1 cellular context compared by ENCODE assay signal in the genomic region with DNA sequence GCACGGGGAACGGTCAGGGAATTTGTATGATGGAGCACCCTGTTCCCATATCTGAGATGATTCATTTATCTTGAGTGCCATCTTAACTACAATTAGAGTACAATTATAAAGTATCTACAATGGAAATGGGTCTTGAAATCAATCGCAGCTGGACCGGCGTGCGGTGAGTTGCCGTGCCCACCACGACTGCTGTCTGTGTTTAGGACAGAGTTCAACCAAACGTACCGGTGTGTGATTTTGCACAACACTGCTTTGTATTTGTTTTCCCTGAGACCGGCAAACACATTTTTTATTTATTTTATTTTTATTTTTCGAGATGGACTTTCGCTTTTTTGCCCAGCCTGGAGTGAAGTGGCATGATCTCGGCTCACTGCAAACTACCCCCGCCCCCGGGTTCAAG.
TF ChIP-seq lines count a peak whose summit lies in the region.

No MANE protein-coding gene starts in this region.

TF ChIP-seq in liver, 16 proteins besides CTCF, POLR2A, EP300 and RAD21 (continued from another document):
- TF ChIP-seq, protein P1, sequence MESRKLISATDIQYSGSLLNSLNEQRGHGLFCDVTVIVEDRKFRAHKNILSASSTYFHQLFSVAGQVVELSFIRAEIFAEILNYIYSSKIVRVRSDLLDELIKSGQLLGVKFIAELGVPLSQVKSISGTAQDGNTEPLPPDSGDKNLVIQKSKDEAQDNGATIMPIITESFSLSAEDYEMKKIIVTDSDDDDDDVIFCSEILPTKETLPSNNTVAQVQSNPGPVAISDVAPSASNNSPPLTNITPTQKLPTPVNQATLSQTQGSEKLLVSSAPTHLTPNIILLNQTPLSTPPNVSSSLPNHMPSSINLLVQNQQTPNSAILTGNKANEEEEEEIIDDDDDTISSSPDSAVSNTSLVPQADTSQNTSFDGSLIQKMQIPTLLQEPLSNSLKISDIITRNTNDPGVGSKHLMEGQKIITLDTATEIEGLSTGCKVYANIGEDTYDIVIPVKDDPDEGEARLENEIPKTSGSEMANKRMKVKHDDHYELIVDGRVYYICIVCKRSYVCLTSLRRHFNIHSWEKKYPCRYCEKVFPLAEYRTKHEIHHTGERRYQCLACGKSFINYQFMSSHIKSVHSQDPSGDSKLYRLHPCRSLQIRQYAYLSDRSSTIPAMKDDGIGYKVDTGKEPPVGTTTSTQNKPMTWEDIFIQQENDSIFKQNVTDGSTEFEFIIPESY (IDR thresholded peaks at IDR 0.05) = no peak
- TF ChIP-seq HNF4A (conservative IDR thresholded peaks at IDR 0.05) (peak; percentile 44 to 52), RXRA (IDR thresholded peaks at IDR 0.05) (peak in 1 of 2 donors; percentile 38), FOXA2 (IDR thresholded peaks at IDR 0.05) (no peak), JUND (IDR thresholded peaks at IDR 0.05) (no peak), YY1 (IDR thresholded peaks at IDR 0.05) (no peak), HNF4G (IDR thresholded peaks at IDR 0.05) (no peak)
- TF ChIP-seq, protein P2, sequence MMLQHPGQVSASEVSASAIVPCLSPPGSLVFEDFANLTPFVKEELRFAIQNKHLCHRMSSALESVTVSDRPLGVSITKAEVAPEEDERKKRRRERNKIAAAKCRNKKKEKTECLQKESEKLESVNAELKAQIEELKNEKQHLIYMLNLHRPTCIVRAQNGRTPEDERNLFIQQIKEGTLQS (IDR thresholded peaks at IDR 0.05) = no peak
